Comparison of ENCODE assay signal across 8 cellular contexts in genomic region chr6:109094351-109095035, GRCh38. TPM values are rescaled to one million over a fixed set of nuclear protein-coding genes. Genes with fewer than 3 reads are reported as not detected.
DNase-seq lines count a peak whose midpoint lies in the region; TF ChIP-seq lines count a peak whose summit lies in the region.

Gene SESN1, minus strand, starts transcription at chr6:109094846. Its CDS starts 773 bp downstream, at chr6:109094073.

- H3K4me1 Mint-ChIP-seq in neural crest cell: peaks cover 69% of the 10 kb centered on the region

- WGBS in stomach, 5 donors: 0 to 1% (median 0%) methylated on average over 30 to 68 of the region's 68 CpGs

- TF ChIP-seq CTCF in Loucy (conservative IDR thresholded peaks at IDR 0.05; ENCODE audit: low read length) (no peak), fibroblast of villous mesenchyme (IDR thresholded peaks at IDR 0.05; ENCODE audit: insufficient read depth, low read depth, low read length) (no peak), neural crest cell (conservative IDR thresholded peaks at IDR 0.05) (no peak), stomach (IDR thresholded peaks at IDR 0.05) (no peak)

- peak within 1 kb of the TSS; percentile 86 for H3K4me3 ChIP-seq in H7 (ENCODE audit: insufficient read depth, low read depth, low read length)
- peak within 1 kb of the TSS; percentile 91 for H3K4me3 ChIP-seq in Loucy (ENCODE audit: low read length, poor library complexity, severe bottlenecking)
- peak within 1 kb of the TSS; percentile 91 for H3K4me3 ChIP-seq in fibroblast of villous mesenchyme (ENCODE audit: low read depth, low read length)
- peak within 1 kb of the TSS; percentile 60 to 75 (median 68) for H3K4me3 ChIP-seq in stomach

- TF ChIP-seq POLR2A in stomach (IDR thresholded peaks at IDR 0.05): peak in 2 of 4 donors; percentile 76 to 89

- H3K4me3 Mint-ChIP-seq in neural crest cell: peak within 1 kb of the TSS; percentile 99

- no peaks in the 10 kb centered on the region for H3K36me3 ChIP-seq in H7 (replicated peaks; ENCODE audit: control insufficient read depth, insufficient read depth, low read length)
- no peaks in the 10 kb centered on the region for H3K36me3 ChIP-seq in Loucy (ENCODE audit: insufficient read depth, low read length)
- H3K36me3 ChIP-seq in stomach: no peaks in the 10 kb centered on the region

- intact Hi-C loops in stomach (cut with DNase I; ENCODE audit: low total_unique reads): no loop called here

- peak within 1 kb of the TSS; percentile 96 for H2AFZ ChIP-seq in Loucy (ENCODE audit: low read length)

- in situ Hi-C loops in G401 (cut with HindIII; ENCODE audit: low sequenced_read_pairs): no loop called here

- H3K27me3 ChIP-seq in H7 (ENCODE audit: control insufficient read depth, insufficient read depth, low read length) (no peaks in the 10 kb centered on the region), Loucy (ENCODE audit: insufficient read depth, low read length, poor library complexity, severe bottlenecking) (no peaks in the 10 kb centered on the region), stomach (no peaks in the 10 kb centered on the region)

- no peaks in the 10 kb centered on the region for H3K36me3 Mint-ChIP-seq in neural crest cell (ENCODE audit: low read depth)

- no peak for TF ChIP-seq EP300 in stomach (IDR thresholded peaks at IDR 0.05)

- H3K27me3 Mint-ChIP-seq in neural crest cell (ENCODE audit: low read depth): no peaks in the 10 kb centered on the region

- H4K20me1 ChIP-seq in Loucy (ENCODE audit: insufficient read depth, low read length, poor library complexity, severe bottlenecking): peaks cover 34% of the 10 kb centered on the region

- H3K9me3 ChIP-seq in Loucy (ENCODE audit: insufficient read depth, low read depth, low read length) (no peaks in the 10 kb centered on the region), stomach (no peaks in the 10 kb centered on the region)

- H3K9me3 Mint-ChIP-seq in neural crest cell: no peaks in the 10 kb centered on the region

- peak within 1 kb of the TSS; percentile 94 for H3K9ac ChIP-seq in Loucy (ENCODE audit: low read depth, low read length, poor library complexity, severe bottlenecking)

- H3K9me2 ChIP-seq in Loucy (replicated peaks; ENCODE audit: low read depth, low read length): no peaks in the 10 kb centered on the region

- no peaks in the 10 kb centered on the region for H3F3A ChIP-seq in Loucy (ENCODE audit: low read depth)

- peak within 1 kb of the TSS; percentile 97 to 100 (median 99) for H3K27ac ChIP-seq in stomach

- DNase-seq in G401 (ENCODE audit: low spot score) (peak; percentile 94), H7 (peak; percentile 96), SIG-M5 (lab: John Stamatoyannopoulos, UW) (peak; percentile 19), activated gamma-delta T cell (lab: John Stamatoyannopoulos, UW) (peak; percentile 63), fibroblast of villous mesenchyme (ENCODE audit: low read depth) (peak; percentile 93), neural crest cell (ENCODE audit: low read depth, low spot score) (peak; percentile 81), stomach (peak; percentile 93)

- peaks cover 81% of the 10 kb centered on the region for H3K79me2 ChIP-seq in Loucy (ENCODE audit: insufficient read depth, low read length)

- peak within 1 kb of the TSS; percentile 99 for H3K27ac Mint-ChIP-seq in neural crest cell (ENCODE audit: unreplicated experiment)

- H3K4me2 ChIP-seq in Loucy (ENCODE audit: low read depth, low read length, poor library complexity, severe bottlenecking): peak within 1 kb of the TSS; percentile 90

- peaks cover 58% of the 10 kb centered on the region for H3K4me1 ChIP-seq in Loucy (ENCODE audit: insufficient read depth, low read length, poor library complexity, severe bottlenecking)
- H3K4me1 ChIP-seq in stomach: peaks cover 14 to 59% (median 33%) of the 10 kb centered on the region in 4 donors

RNA-seq across cellular contexts. Expression of gene SESN1, which starts in this region (rescaled TPM):
- 25.0 and 36.0 TPM in 2 replicates for total RNA-seq in G401 (2014; rRNA removed; shearing (Covaris generic))
- total RNA-seq in H7 (2014; rRNA removed; shearing (Covaris generic)): 10.4 and 12.8 TPM in 2 replicates
- total RNA-seq in fibroblast of villous mesenchyme: 12.6 and 29.4 TPM in 2 replicates
- total RNA-seq in neural crest cell: 11.5 and 12.0 TPM in 2 replicates
- 100 to 1,000 TPM in 2 of 5 donors, 10 to 100 TPM in 3; 11.0 to 201 (median 40.2) TPM for total RNA-seq in stomach
- 10 to 100 TPM; 20.7 to 38.5 (median 28.1) TPM for polyA plus RNA-seq in stomach

Comparison
In these comparisons a context has a peak if more than half of its experiments do, and no peak if none do; other contexts are left out.
1. Peak in every context shown above with its lines: DNase-seq, H3K4me3 ChIP-seq and H3K27ac ChIP-seq.
2. DNase-seq: peak in every context shown above with its lines; median percentile 96 in H7; 94 in G401; 93 in fibroblast of villous mesenchyme; 93 in stomach; 81 in neural crest cell; 63 in activated gamma-delta T cell; 19 in SIG-M5.